In the genomic region with DNA sequence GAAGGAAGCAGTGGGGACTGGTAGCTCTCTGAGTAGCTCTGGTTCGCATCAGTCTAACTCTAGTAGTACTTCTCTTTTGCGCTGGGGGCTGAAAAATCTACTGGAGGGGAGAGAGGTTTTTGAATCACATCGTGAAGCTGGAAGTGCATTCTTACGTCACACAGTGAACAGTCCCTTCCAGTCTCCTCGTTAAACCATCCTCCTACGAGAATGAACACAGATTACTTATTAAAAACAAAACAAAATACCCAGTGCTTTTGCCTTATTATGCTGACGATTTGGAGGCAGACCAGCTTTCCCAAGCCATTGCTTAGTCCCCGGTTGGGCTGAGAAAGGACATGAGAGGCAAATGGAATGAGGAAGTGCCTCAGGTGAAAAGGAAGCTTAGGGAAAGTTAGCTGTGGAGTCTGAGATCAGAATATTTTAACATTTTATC, we compare ENCODE assay signal across 1 cellular context.
TF ChIP-seq lines count a peak whose summit lies in the region.

No MANE protein-coding gene starts in this region.

TF ChIP-seq in HEK293, 187 proteins besides CTCF, POLR2A, EP300 and RAD21 (continued from another document):
- TF ChIP-seq, protein P1, sequence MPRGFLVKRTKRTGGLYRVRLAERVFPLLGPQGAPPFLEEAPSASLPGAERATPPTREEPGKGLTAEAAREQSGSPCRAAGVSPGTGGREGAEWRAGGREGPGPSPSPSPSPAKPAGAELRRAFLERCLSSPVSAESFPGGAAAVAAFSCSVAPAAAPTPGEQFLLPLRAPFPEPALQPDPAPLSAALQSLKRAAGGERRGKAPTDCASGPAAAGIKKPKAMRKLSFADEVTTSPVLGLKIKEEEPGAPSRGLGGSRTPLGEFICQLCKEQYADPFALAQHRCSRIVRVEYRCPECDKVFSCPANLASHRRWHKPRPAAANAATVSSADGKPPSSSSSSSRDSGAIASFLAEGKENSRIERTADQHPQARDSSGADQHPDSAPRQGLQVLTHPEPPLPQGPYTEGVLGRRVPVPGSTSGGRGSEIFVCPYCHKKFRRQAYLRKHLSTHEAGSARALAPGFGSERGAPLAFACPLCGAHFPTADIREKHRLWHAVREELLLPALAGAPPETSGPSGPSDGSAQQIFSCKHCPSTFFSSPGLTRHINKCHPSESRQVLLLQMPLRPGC (tag by site-specific recombination; IDR thresholded peaks at IDR 0.05) = no peak
- TF ChIP-seq ZNF138 (tag by site-specific recombination; IDR thresholded peaks at IDR 0.05; ENCODE audit: borderline replicate concordance) (no peak), ZNF837 (tag by site-specific recombination; IDR thresholded peaks at IDR 0.05) (no peak), ZNF664 (tag by site-specific recombination; IDR thresholded peaks at IDR 0.05) (no peak), ZNF2 (tag by site-specific recombination; IDR thresholded peaks at IDR 0.05) (no peak), ZNF10 (tag by site-specific recombination; IDR thresholded peaks at IDR 0.05) (no peak), ZFP69B (tag by site-specific recombination; IDR thresholded peaks at IDR 0.05) (no peak), MYNN (tag by site-specific recombination; IDR thresholded peaks at IDR 0.05; ENCODE audit: borderline replicate concordance) (no peak), ZSCAN30 (tag by site-specific recombination; IDR thresholded peaks at IDR 0.05) (no peak)
- TF ChIP-seq, protein P2, sequence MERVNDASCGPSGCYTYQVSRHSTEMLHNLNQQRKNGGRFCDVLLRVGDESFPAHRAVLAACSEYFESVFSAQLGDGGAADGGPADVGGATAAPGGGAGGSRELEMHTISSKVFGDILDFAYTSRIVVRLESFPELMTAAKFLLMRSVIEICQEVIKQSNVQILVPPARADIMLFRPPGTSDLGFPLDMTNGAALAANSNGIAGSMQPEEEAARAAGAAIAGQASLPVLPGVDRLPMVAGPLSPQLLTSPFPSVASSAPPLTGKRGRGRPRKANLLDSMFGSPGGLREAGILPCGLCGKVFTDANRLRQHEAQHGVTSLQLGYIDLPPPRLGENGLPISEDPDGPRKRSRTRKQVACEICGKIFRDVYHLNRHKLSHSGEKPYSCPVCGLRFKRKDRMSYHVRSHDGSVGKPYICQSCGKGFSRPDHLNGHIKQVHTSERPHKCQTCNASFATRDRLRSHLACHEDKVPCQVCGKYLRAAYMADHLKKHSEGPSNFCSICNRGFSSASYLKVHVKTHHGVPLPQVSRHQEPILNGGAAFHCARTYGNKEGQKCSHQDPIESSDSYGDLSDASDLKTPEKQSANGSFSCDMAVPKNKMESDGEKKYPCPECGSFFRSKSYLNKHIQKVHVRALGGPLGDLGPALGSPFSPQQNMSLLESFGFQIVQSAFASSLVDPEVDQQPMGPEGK (tag by site-specific recombination; IDR thresholded peaks at IDR 0.05) = no peak
- TF ChIP-seq, protein P3, sequence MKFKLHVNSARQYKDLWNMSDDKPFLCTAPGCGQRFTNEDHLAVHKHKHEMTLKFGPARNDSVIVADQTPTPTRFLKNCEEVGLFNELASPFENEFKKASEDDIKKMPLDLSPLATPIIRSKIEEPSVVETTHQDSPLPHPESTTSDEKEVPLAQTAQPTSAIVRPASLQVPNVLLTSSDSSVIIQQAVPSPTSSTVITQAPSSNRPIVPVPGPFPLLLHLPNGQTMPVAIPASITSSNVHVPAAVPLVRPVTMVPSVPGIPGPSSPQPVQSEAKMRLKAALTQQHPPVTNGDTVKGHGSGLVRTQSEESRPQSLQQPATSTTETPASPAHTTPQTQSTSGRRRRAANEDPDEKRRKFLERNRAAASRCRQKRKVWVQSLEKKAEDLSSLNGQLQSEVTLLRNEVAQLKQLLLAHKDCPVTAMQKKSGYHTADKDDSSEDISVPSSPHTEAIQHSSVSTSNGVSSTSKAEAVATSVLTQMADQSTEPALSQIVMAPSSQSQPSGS (tag by site-specific recombination; IDR thresholded peaks at IDR 0.05; ENCODE audit: low read depth) = no peak
- TF ChIP-seq, protein P4, sequence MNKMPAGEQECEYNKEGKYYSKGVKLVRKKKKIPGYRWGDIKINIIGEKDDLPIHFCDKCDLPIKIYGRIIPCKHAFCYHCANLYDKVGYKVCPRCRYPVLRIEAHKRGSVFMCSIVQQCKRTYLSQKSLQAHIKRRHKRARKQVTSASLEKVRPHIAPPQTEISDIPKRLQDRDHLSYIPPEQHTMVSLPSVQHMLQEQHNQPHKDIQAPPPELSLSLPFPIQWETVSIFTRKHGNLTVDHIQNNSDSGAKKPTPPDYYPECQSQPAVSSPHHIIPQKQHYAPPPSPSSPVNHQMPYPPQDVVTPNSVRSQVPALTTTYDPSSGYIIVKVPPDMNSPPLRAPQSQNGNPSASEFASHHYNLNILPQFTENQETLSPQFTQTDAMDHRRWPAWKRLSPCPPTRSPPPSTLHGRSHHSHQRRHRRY (tag by site-specific recombination; IDR thresholded peaks at IDR 0.05) = no peak
